ENCODE assay signal across 10 cellular contexts in the genomic region with DNA sequence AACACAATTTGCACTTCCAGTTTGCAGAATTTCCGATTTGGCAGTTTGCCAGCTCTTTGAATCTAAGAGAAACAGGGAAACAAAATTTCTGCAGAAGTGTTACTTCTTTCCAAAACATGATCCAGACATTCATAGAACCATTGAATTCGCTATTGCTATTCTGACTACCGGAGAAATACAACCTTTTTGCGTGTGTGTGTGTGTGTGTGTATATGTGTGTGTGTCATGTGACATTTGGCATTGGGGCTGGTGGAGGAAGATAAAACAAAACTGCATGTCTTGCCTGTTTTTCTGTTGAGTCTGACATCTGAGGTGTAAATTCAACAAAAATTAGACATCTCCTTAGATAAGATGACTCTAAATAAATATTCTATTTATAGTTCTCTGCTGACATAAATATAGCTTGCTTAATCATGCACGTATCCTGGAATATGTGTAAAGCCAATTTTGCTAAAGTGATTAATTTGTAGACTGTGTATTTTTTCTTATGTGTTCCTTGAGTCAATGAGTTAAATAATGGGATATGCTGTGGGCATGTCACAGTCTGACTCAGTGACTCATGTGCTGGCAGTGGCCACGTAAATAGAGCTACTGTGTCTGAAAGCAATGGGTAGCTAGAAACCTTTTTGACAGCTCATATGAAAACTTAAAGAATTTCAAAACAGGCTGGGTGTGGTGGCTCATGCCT.
DNase-seq lines count a peak whose midpoint lies in the region; ATAC-seq, FAIRE-seq and TF ChIP-seq lines count a peak whose summit lies in the region.
"Had no signal": no experiment of that assay in that cellular context is flagged by ENCODE, and none has a peak within 500 bp of the region (broad histone marks: within the 10 kb centered on the region; RNA-seq: fewer than 3 reads in every experiment).

No MANE protein-coding gene starts in this region.

- H3K27me3 ChIP-seq in esophagus squamous epithelium = no peaks in the 10 kb centered on the region
- H3K27me3 ChIP-seq in smooth muscle cell (ENCODE audit: low read depth) = no peaks in the 10 kb centered on the region

- H3K4me3 Mint-ChIP-seq in activated CD8-positive, alpha-beta memory T cell treated with anti-CD3 and anti-CD28 coated beads, Interleukin-2, amount 10 ng/mL, durations not matched to agents 7 days and 5 days = no peak overlapping the region

- TF ChIP-seq POLR2A in esophagus squamous epithelium (IDR thresholded peaks at IDR 0.05) = no peak

- peaks cover 5% of the 10 kb centered on the region for H3K27me3 Mint-ChIP-seq in activated CD8-positive, alpha-beta memory T cell treated with anti-CD3 and anti-CD28 coated beads, Interleukin-2, amount 10 ng/mL, durations not matched to agents 7 days and 5 days

- H3K79me2 ChIP-seq in smooth muscle cell (ENCODE audit: low read depth) = no peaks in the 10 kb centered on the region

- WGBS in esophagus squamous epithelium, 2 donors = 4 to 11% methylated on average over 6 of the region's 6 CpGs
- WGBS in smooth muscle cell (ENCODE audit: low lambda C conversion rate) = 61% methylated on average over 6 of the region's 6 CpGs

- no peaks in the 10 kb centered on the region for H3K36me3 ChIP-seq in esophagus squamous epithelium
- H3K36me3 ChIP-seq in smooth muscle cell (ENCODE audit: low read depth) = no peaks in the 10 kb centered on the region

- H3K27ac Mint-ChIP-seq in activated CD8-positive, alpha-beta memory T cell treated with anti-CD3 and anti-CD28 coated beads, Interleukin-2, amount 10 ng/mL, durations not matched to agents 7 days and 5 days = no peak overlapping the region
- H3K27ac Mint-ChIP-seq: CD8-positive, alpha-beta memory T cell had no signal

- peaks cover 14% of the 10 kb centered on the region for H3K4me1 Mint-ChIP-seq in activated CD8-positive, alpha-beta memory T cell treated with anti-CD3 and anti-CD28 coated beads, Interleukin-2, amount 10 ng/mL, durations not matched to agents 7 days and 5 days

- ATAC-seq in activated CD8-positive, alpha-beta memory T cell treated with anti-CD3 and anti-CD28 coated beads, Interleukin-2, amount 10 ng/mL, durations not matched to agents 7 days and 5 days = peak; percentile 65
- peak; percentile 59 for ATAC-seq in HG02938 (IDR thresholded peaks at IDR 0.05; ENCODE audit: unreplicated experiment)
- no peak for ATAC-seq in GM19467 (IDR thresholded peaks at IDR 0.05; ENCODE audit: unreplicated experiment)

- DNase-seq in activated CD8-positive, alpha-beta memory T cell treated with anti-CD3 and anti-CD28 coated beads, Interleukin-2, amount 10 ng/mL, durations not matched to agents 7 days and 5 days = no peak
- no peak for DNase-seq in activated CD8-positive, alpha-beta memory T cell treated with anti-CD3 and anti-CD28 coated beads, Interleukin-2, amount 50 U/mL, for 4 hours
- DNase-seq in RCC 7860 (ENCODE audit: low spot score) (peak; percentile 82), esophagus squamous epithelium (lab: John Stamatoyannopoulos, UW) (no peak), smooth muscle cell (lab: John Stamatoyannopoulos, UW; ENCODE audit: unreplicated experiment) (no peak), D341Med (ENCODE audit: low spot score) (no peak)

- no peaks in the 10 kb centered on the region for H3F3A ChIP-seq in smooth muscle cell (ENCODE audit: low read depth)

- H3K9me3 ChIP-seq in esophagus squamous epithelium (no peaks in the 10 kb centered on the region), smooth muscle cell (replicated peaks; ENCODE audit: low read depth) (no peaks in the 10 kb centered on the region)

- FAIRE-seq in RCC 7860 (lab: Jason Lieb, UNC) = peak; percentile 86

- no peak overlapping the region for H2AFZ ChIP-seq in smooth muscle cell (ENCODE audit: low read depth)

- no peaks in the 10 kb centered on the region for H3K36me3 Mint-ChIP-seq in activated CD8-positive, alpha-beta memory T cell treated with anti-CD3 and anti-CD28 coated beads, Interleukin-2, amount 10 ng/mL, durations not matched to agents 7 days and 5 days
- H3K36me3 Mint-ChIP-seq: CD8-positive, alpha-beta memory T cell had no signal

- H3K4me3 ChIP-seq in esophagus squamous epithelium = peak overlapping the region in 1 of 4 donors; percentile 1
- no peak overlapping the region for H3K4me3 ChIP-seq in smooth muscle cell
- H3K4me3 ChIP-seq: skin epidermis had no signal

- CTCF ChIA-PET in activated CD8-positive, alpha-beta memory T cell treated with anti-CD3 and anti-CD28 coated beads, Interleukin-2, amount 10 ng/mL, durations not matched to agents 7 days and 5 days (lab: Charles Lee) = no interaction called here

- TF ChIP-seq CTCF in esophagus squamous epithelium (IDR thresholded peaks at IDR 0.05) (no peak), smooth muscle cell (IDR thresholded peaks at IDR 0.05; ENCODE audit: borderline replicate concordance, insufficient read depth, poor library complexity, severe bottlenecking) (no peak)

- peak overlapping the region in 3 of 4 donors; percentile 34 to 70 (median 66) for H3K27ac ChIP-seq in esophagus squamous epithelium
- peak overlapping the region; percentile 75 for H3K27ac ChIP-seq in smooth muscle cell (ENCODE audit: low read depth)

- H3K4me1 ChIP-seq in esophagus squamous epithelium = peaks cover 0 to 27% (median 3%) of the 10 kb centered on the region in 3 donors
- H3K4me1 ChIP-seq in smooth muscle cell (ENCODE audit: low read depth) = peaks cover 4% of the 10 kb centered on the region

- H3K9ac ChIP-seq in smooth muscle cell (ENCODE audit: low read depth) = no peak overlapping the region

- H3K9me3 Mint-ChIP-seq in activated CD8-positive, alpha-beta memory T cell treated with anti-CD3 and anti-CD28 coated beads, Interleukin-2, amount 10 ng/mL, durations not matched to agents 7 days and 5 days (ENCODE audit: low read depth) = no peaks in the 10 kb centered on the region
- H3K9me3 Mint-ChIP-seq: CD8-positive, alpha-beta memory T cell had no signal

- H4K20me1 ChIP-seq in smooth muscle cell (ENCODE audit: low read depth) = no peaks in the 10 kb centered on the region

- peak overlapping the region; percentile 40 for H3K4me2 ChIP-seq in smooth muscle cell

- intact Hi-C loops in esophagus squamous epithelium (cut with DNase I) = no loop called here
